In the genomic region with DNA sequence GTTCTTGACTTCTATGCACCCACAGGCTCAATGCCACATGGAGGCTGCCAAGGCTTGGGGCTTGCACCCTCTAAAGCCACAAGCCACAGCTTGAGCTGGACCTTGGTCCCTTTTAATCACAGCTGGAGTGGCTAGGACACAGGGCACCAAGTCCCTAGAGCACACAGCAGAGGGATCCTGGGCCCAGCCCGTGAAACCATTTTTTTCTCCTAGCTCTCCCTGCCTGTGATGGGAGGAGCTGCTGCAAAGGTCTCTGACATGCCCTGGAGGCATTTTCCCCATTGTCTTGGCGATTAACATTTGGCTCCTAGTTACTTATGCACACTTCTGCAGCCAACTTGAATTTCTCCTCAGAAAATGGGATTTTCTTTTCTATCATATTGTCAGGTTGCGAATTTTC, we compare ENCODE assay signal across 1 cellular context.
TF ChIP-seq lines count a peak whose summit lies in the region.

No MANE protein-coding gene starts in this region.

TF ChIP-seq in WTC11, 78 proteins besides CTCF, POLR2A, EP300 and RAD21 (continued from another document):
- TF ChIP-seq, protein P1, sequence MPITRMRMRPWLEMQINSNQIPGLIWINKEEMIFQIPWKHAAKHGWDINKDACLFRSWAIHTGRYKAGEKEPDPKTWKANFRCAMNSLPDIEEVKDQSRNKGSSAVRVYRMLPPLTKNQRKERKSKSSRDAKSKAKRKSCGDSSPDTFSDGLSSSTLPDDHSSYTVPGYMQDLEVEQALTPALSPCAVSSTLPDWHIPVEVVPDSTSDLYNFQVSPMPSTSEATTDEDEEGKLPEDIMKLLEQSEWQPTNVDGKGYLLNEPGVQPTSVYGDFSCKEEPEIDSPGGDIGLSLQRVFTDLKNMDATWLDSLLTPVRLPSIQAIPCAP (CRISPR knock-in tag; IDR thresholded peaks at IDR 0.05) = no peak
- no peak for TF ChIP-seq ZNF416 (CRISPR knock-in tag; IDR thresholded peaks at IDR 0.05)
- TF ChIP-seq TCF7 (CRISPR knock-in tag; IDR thresholded peaks at IDR 0.05; ENCODE audit: low read depth) = no peak
- TF ChIP-seq RORB (CRISPR knock-in tag; IDR thresholded peaks at IDR 0.05) = no peak
